15 cellular contexts compared by ENCODE assay signal in genomic region chr11:119445356-119445755, GRCh38. TPM values are rescaled to one million over a fixed set of nuclear protein-coding genes. Genes with fewer than 3 reads are reported as not detected.
"Had no signal": no experiment of that assay in that cellular context is flagged by ENCODE, and none has a peak within 500 bp of the region (broad histone marks: within the 10 kb centered on the region; RNA-seq: fewer than 3 reads in every experiment).

No MANE protein-coding gene starts in this region.

- H3K9me3 Mint-ChIP-seq: activated B cell treated with CpG ODN at 0.5 μM for 24 hours; activated T-cell treated with anti-CD3 and anti-CD28 coated beads, Interleukin-2, amount 50 U/mL, for 4 hours; neural crest cell; T-helper 1 cell treated with Interleukin-12 subunit alpha and Interleukin-12 subunit beta and Interleukin-4 antibody, amounts not matched to agents 30 μg/mL and 1 μg/mL, for 36 hours; type B pancreatic cell had no signal

- H3K27ac Mint-ChIP-seq: activated B cell treated with CpG ODN at 0.5 μM for 24 hours; activated naive CD8-positive, alpha-beta T cell; T-helper 1 cell treated with Interleukin-12 subunit alpha and Interleukin-12 subunit beta and Interleukin-4 antibody, amounts not matched to agents 30 μg/mL and 1 μg/mL, for 36 hours; type B pancreatic cell had no signal

- DNase-seq: activated B cell treated with CpG ODN at 0.5 μM for 24 hours; activated CD4-positive, alpha-beta T cell treated with anti-CD3 and anti-CD28 coated beads, Interleukin-2, amount 50 U/mL, for 1 hour; activated gamma-delta T cell; activated T-cell treated with anti-CD3 and anti-CD28 coated beads, Interleukin-2, amount 50 U/mL, for 4 hours; dorsolateral prefrontal cortex; gastrocnemius medialis; left lung; ovary; small intestine had no signal

- H3K36me3 ChIP-seq: breast epithelium, gastrocnemius medialis, left lung, ovary had no signal

- H3K4me1 Mint-ChIP-seq: neural crest cell had no signal

- H3K27me3 Mint-ChIP-seq: type B pancreatic cell had no signal

- H3K36me3 Mint-ChIP-seq: activated naive CD8-positive, alpha-beta T cell; type B pancreatic cell had no signal

- H3K4me3 ChIP-seq: breast epithelium, dorsolateral prefrontal cortex, gastrocnemius medialis, left lung, ovary had no signal

- H3K9me3 ChIP-seq: breast epithelium, gastrocnemius medialis, left lung, ovary had no signal

- H3K27ac ChIP-seq: gastrocnemius medialis, ovary had no signal

- H3K4me3 Mint-ChIP-seq: activated B cell treated with CpG ODN at 0.5 μM for 24 hours; activated naive CD8-positive, alpha-beta T cell; activated T-cell treated with anti-CD3 and anti-CD28 coated beads, Interleukin-2, amount 50 U/mL, for 4 hours; neural crest cell; T-helper 1 cell treated with Interleukin-12 subunit alpha and Interleukin-12 subunit beta and Interleukin-4 antibody, amounts not matched to agents 30 μg/mL and 1 μg/mL, for 36 hours; type B pancreatic cell had no signal

- H3K27me3 ChIP-seq: breast epithelium, dorsolateral prefrontal cortex, gastrocnemius medialis, left lung, ovary had no signal

- ATAC-seq: activated T-cell treated with anti-CD3 and anti-CD28 coated beads, Interleukin-2, amount 50 U/mL, for 4 hours; gastrocnemius medialis; SK-N-SH treated with all-trans-retinoic acid at 6 μM for 48 hours had no signal

- H3K4me1 ChIP-seq: breast epithelium, gastrocnemius medialis, left lung had no signal

RNA-seq across cellular contexts. Expression of gene THY1, which starts 22.4 kb away (rescaled TPM):
- total RNA-seq: activated B cell treated with CpG ODN at 0.5 μM for 24 hours had no signal
